In genomic region chr1:22850281-22850680, GRCh38 we compare ENCODE assay signal across 26 cellular contexts.
"Had no signal": no experiment of that assay in that cellular context is flagged by ENCODE, and none has a peak within 500 bp of the region (broad histone marks: within the 10 kb centered on the region; RNA-seq: fewer than 3 reads in every experiment).

No MANE protein-coding gene starts in this region.

- H3K4me3 Mint-ChIP-seq: activated CD8-positive, alpha-beta T cell treated with anti-CD3 and anti-CD28 coated beads for 36 hours; activated naive CD4-positive, alpha-beta T cell treated with anti-CD3 and anti-CD28 coated beads, Interleukin-2, amount 50 U/mL, for 24 hours; activated naive CD8-positive, alpha-beta T cell treated with anti-CD3 and anti-CD28 coated beads, Interleukin-2, amount 50 U/mL, for 24 hours; naive thymus-derived CD4-positive, alpha-beta T cell; neural crest cell; WTC11 had no signal

- H3K27ac Mint-ChIP-seq: activated CD8-positive, alpha-beta T cell treated with anti-CD3 and anti-CD28 coated beads for 36 hours; activated naive CD4-positive, alpha-beta T cell treated with anti-CD3 and anti-CD28 coated beads, Interleukin-2, amount 50 U/mL, for 24 hours; activated naive CD8-positive, alpha-beta T cell treated with anti-CD3 and anti-CD28 coated beads, Interleukin-2, amount 50 U/mL, for 24 hours; activated T-helper 2 cell treated with anti-CD3 and anti-CD28 coated beads, Interferon-gamma antibody, Interleukin-2, Interleukin-4, amounts not matched to agents 10 μg/mL and 5 μg/mL and 100 μg/mL, durations not matched to agents 14 hours and 24 hours and 36 hours; naive thymus-derived CD4-positive, alpha-beta T cell; WTC11 had no signal

- H3K9me3 Mint-ChIP-seq: activated CD8-positive, alpha-beta T cell treated with anti-CD3 and anti-CD28 coated beads for 36 hours; activated naive CD4-positive, alpha-beta T cell treated with anti-CD3 and anti-CD28 coated beads, Interleukin-2, amount 50 U/mL, for 24 hours; activated naive CD8-positive, alpha-beta T cell treated with anti-CD3 and anti-CD28 coated beads, Interleukin-2, amount 50 U/mL, for 24 hours; activated T-helper 2 cell treated with anti-CD3 and anti-CD28 coated beads, Interferon-gamma antibody, Interleukin-2, Interleukin-4, amounts not matched to agents 10 μg/mL and 5 μg/mL and 100 μg/mL, durations not matched to agents 14 hours and 24 hours and 36 hours; naive thymus-derived CD4-positive, alpha-beta T cell; neural crest cell; WTC11 had no signal

- H2AFZ ChIP-seq: parathyroid adenoma had no signal

- H3K27ac ChIP-seq: colonic mucosa, epithelial cell of prostate, esophagus squamous epithelium, left ventricle myocardium inferior, parathyroid adenoma, right atrium auricular region, thoracic aorta, vagina had no signal

- H3K36me3 Mint-ChIP-seq: activated naive CD4-positive, alpha-beta T cell treated with anti-CD3 and anti-CD28 coated beads, Interleukin-2, amount 50 U/mL, for 24 hours; naive thymus-derived CD4-positive, alpha-beta T cell; WTC11 had no signal

- H3K9ac ChIP-seq: parathyroid adenoma had no signal

- H3K27me3 ChIP-seq: colonic mucosa, heart right ventricle, right atrium auricular region, upper lobe of left lung, vagina had no signal

- H3K4me1 ChIP-seq: colonic mucosa, parathyroid adenoma, right atrium auricular region, upper lobe of left lung had no signal

- H3K4me2 ChIP-seq: smooth muscle cell had no signal

- H3K4me1 Mint-ChIP-seq: activated naive CD4-positive, alpha-beta T cell treated with anti-CD3 and anti-CD28 coated beads, Interleukin-2, amount 50 U/mL, for 24 hours; activated naive CD8-positive, alpha-beta T cell treated with anti-CD3 and anti-CD28 coated beads, Interleukin-2, amount 50 U/mL, for 24 hours had no signal

- H3K36me3 ChIP-seq: colonic mucosa, esophagus squamous epithelium, heart right ventricle, left ventricle myocardium inferior, right atrium auricular region, thoracic aorta, upper lobe of left lung, vagina had no signal

- DNase-seq: activated CD4-positive, alpha-beta T cell treated with anti-CD3 and anti-CD28 coated beads for 1 hour; activated CD4-positive, alpha-beta T cell treated with anti-CD3 and anti-CD28 coated beads, Interleukin-2, amount 50 U/mL, for 1 hour; activated CD8-positive, alpha-beta T cell treated with anti-CD3 and anti-CD28 coated beads for 36 hours; activated naive CD8-positive, alpha-beta T cell treated with anti-CD3 and anti-CD28 coated beads, Interleukin-2, amount 50 U/mL, for 24 hours; activated T-cell treated with anti-CD3 and anti-CD28 coated beads, Interleukin-2, amount 50 U/mL, for 48 hours; colonic mucosa; esophagus squamous epithelium; kidney glomerular epithelial cell; naive thymus-derived CD4-positive, alpha-beta T cell; stimulated activated CD4-positive, alpha-beta T cell treated with anti-CD3 and anti-CD28 coated beads, Interleukin-1b, Interleukin-23, amount 100 ng/mL, for 48 hours; stimulated activated naive CD4-positive, alpha-beta T cell; T-helper 2 cell had no signal

- H3K4me3 ChIP-seq: colonic mucosa, esophagus squamous epithelium, heart right ventricle, left ventricle myocardium inferior, lung, right atrium auricular region, smooth muscle cell, thoracic aorta, upper lobe of left lung, vagina had no signal

- ATAC-seq: activated CD8-positive, alpha-beta T cell treated with anti-CD3 and anti-CD28 coated beads for 36 hours; activated naive CD8-positive, alpha-beta T cell treated with anti-CD3 and anti-CD28 coated beads, Interleukin-2, amount 50 U/mL, for 24 hours; naive thymus-derived CD4-positive, alpha-beta T cell; WTC11 had no signal

- H3K9me3 ChIP-seq: colonic mucosa, esophagus squamous epithelium, right atrium auricular region, thoracic aorta, upper lobe of left lung, vagina had no signal
